ENCODE assay signal across 8 cellular contexts in genomic region chr2:108535380-108535677, GRCh38. TPM values are rescaled to one million over a fixed set of nuclear protein-coding genes. Genes with fewer than 3 reads are reported as not detected.
DNase-seq lines count a peak whose midpoint lies in the region; ATAC-seq and TF ChIP-seq lines count a peak whose summit lies in the region.

No MANE protein-coding gene starts in this region.

- H3K4me1 ChIP-seq in Caco-2: peaks cover 47% of the 10 kb centered on the region
- H3K4me1 ChIP-seq in neutrophil (ENCODE audit: control insufficient read depth in 1 of 2, insufficient read depth in 1 of 2, low read depth in 1 of 2, low read length in 1 of 2): peaks cover 22 to 24% of the 10 kb centered on the region in 2 experiments

- TF ChIP-seq CTCF in Caco-2 (IDR thresholded peaks at IDR 0.05; ENCODE audit: insufficient read depth in 1 of 2, low read depth in 1 of 2, low read length in 1 of 2, severe bottlenecking in 1 of 2, unreplicated experiment in 1 of 2) (no peak), neutrophil (IDR thresholded peaks at IDR 0.05) (no peak)

- H3K4me3 ChIP-seq in Caco-2 (ENCODE audit: low read depth, low read length): peak overlapping the region; percentile 81
- peak overlapping the region; percentile 88 to 97 for H3K4me3 ChIP-seq in neutrophil (ENCODE audit: low read depth in 1 of 2, low read length in 1 of 2)

- H3K27me3 ChIP-seq in Caco-2 (replicated peaks; ENCODE audit: control insufficient read depth, insufficient read depth, low read length): no peaks in the 10 kb centered on the region
- H3K27me3 ChIP-seq in neutrophil: no peaks in the 10 kb centered on the region

- DNase-seq in Caco-2: no peak
- peak; percentile 57 for DNase-seq in OCI-M1 (lab: John Stamatoyannopoulos, UW)
- no peak for DNase-seq in epithelial cell of prostate (ENCODE audit: low read depth, low spot score)
- DNase-seq in NCI-H128 (lab: John Stamatoyannopoulos, UW; ENCODE audit: unreplicated experiment): no peak
- no peak for DNase-seq in COR-L47 (lab: John Stamatoyannopoulos, UW)
- DNase-seq in NCI-H748 treated with DMSO at 0.1 percent for 48 hours (lab: John Stamatoyannopoulos, UW): no peak

- H3K27me3 Mint-ChIP-seq in Caco-2 (ENCODE audit: insufficient read depth, unreplicated experiment): no peaks in the 10 kb centered on the region

- H3K27ac Mint-ChIP-seq in Caco-2 (ENCODE audit: unreplicated experiment): peak overlapping the region; percentile 91

- no peak for ATAC-seq in HG03095 (IDR thresholded peaks at IDR 0.05; ENCODE audit: unreplicated experiment)

- intact Hi-C loops in Caco-2 (cut with micrococcal nuclease; ENCODE audit: unreplicated experiment): loop anchor here (2.0 kb wide), 2 partner anchors 29 to 87 kb away; partner anchors contain the start of gene GCC2

- POLR2A ChIA-PET in Caco-2 (lab: Charles Lee): interaction anchor here (0.9 kb wide), 2 partner anchors 15 to 36 kb away, joined by 3 read pairs; no protein-coding TSS in a partner anchor

- peaks cover 38% of the 10 kb centered on the region for H3K4me1 Mint-ChIP-seq in Caco-2 (ENCODE audit: low read depth, unreplicated experiment)

- no peaks in the 10 kb centered on the region for H3K9me3 Mint-ChIP-seq in Caco-2 (ENCODE audit: unreplicated experiment)

- H3K4me3 Mint-ChIP-seq in Caco-2 (ENCODE audit: unreplicated experiment): peak overlapping the region; percentile 84

- CTCF ChIA-PET in Caco-2 (lab: Charles Lee): interaction anchor here (1.2 kb wide), 1 partner anchor 49 kb away, joined by 6 read pairs; no protein-coding TSS in a partner anchor

- no TSS peak for BruUV-seq in Caco-2 (replicated peaks; lab: Mats Ljungman, UMichigan)

- no peaks in the 10 kb centered on the region for H3K9me3 ChIP-seq in Caco-2
- H3K9me3 ChIP-seq in neutrophil: no peaks in the 10 kb centered on the region

- H3K36me3 ChIP-seq in Caco-2 (ENCODE audit: control insufficient read depth, insufficient read depth, low read length) (no peaks in the 10 kb centered on the region), neutrophil (no peaks in the 10 kb centered on the region)

- H3K36me3 Mint-ChIP-seq in Caco-2 (ENCODE audit: insufficient read depth, unreplicated experiment): peaks cover 24% of the 10 kb centered on the region

- H3K27ac ChIP-seq in epithelial cell of prostate (peak overlapping the region; percentile 93), neutrophil (peak overlapping the region; percentile 81)

RNA-seq across cellular contexts. Expression of gene LIMS1, which starts 1.1 kb away (rescaled TPM):
- 67.2 and 75.2 TPM in 2 replicates for total RNA-seq in Caco-2 (2022)
